In genomic region chr1:75316230-75316629, GRCh38 we compare ENCODE assay signal across 10 cellular contexts.
"Had no signal": no experiment of that assay in that cellular context is flagged by ENCODE, and none has a peak within 500 bp of the region (broad histone marks: within the 10 kb centered on the region; RNA-seq: fewer than 3 reads in every experiment).

No MANE protein-coding gene starts in this region.

- H2AFZ ChIP-seq: GM23248, GM23338 had no signal

- H3K4me3 ChIP-seq: GM23248, GM23338, HAP-1 had no signal

- H3K36me3 ChIP-seq: HAP-1 had no signal

- DNase-seq: GM23248, GOT3, H7, H9, HCEC 1CT, HFFc6 had no signal

- H3K27ac ChIP-seq: GM23248 had no signal

- H3K9me3 ChIP-seq: HAP-1 had no signal

- H3K9ac ChIP-seq: GM23248 had no signal

- FAIRE-seq: H54 had no signal

- ATAC-seq: GM23338, HCT116 had no signal

- H3K4me2 ChIP-seq: GM23338 had no signal
